In the genomic region with DNA sequence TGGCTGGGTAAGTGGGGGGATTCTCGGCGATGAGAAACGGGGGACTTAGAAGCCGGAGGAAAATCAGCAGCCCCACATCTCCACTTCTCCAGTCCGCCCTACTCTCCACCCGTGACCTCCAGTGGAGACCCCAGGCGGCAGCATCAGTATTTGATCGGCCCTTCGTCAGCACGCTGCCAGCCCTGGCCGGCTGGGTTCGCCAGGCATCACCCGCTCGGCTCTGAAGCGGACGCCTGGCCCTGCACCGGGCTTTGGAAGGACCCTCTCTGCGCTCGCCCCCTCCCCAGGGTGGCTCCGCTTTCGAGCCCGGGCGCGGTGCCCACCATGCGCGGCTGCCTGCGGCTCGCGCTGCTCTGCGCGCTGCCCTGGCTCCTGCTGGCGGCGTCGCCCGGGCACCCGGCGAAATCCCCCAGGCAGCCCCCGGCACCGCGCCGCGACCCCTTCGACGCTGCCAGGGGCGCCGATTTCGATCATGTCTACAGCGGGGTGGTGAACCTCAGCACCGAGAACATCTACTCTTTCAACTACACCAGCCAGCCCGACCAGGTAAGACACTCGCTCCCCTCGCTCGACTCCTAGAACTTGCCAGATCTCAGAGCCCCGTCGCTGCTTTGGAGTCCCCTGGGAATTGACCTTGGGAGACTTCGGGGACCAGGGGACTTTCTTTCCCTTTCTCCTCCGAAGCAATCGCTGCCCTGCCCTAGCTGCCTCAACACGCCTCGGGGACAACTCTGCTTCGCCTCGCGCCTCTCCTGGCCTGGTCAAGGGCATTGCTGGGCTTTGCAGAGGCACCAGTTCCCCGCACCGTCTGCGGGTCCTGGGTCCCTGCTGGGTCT, we compare ENCODE assay signal across 8 cellular contexts. TPM values are rescaled to one million over a fixed set of nuclear protein-coding genes. Genes with fewer than 3 reads are reported as not detected.
DNase-seq lines count a peak whose midpoint lies in the region; ATAC-seq and TF ChIP-seq lines count a peak whose summit lies in the region.

No MANE protein-coding gene starts in this region.

- peak overlapping the region; percentile 65 to 78 (median 67) for H3K4me3 ChIP-seq in upper lobe of left lung

- no peaks in the 10 kb centered on the region for H3K9me3 ChIP-seq in upper lobe of left lung

- peak overlapping the region; percentile 61 to 85 (median 82) for H3K27ac ChIP-seq in upper lobe of left lung

- peak overlapping the region; percentile 77 for H3K4me3 Mint-ChIP-seq in Calu3 (ENCODE audit: low read depth, unreplicated experiment)
- H3K4me3 Mint-ChIP-seq in nephron: peak overlapping the region; percentile 86 to 91 (median 87)

- peaks cover 63% of the 10 kb centered on the region for H3K27me3 Mint-ChIP-seq in Calu3 (ENCODE audit: unreplicated experiment)
- H3K27me3 Mint-ChIP-seq in nephron (ENCODE audit: low read depth): peaks cover 89% of the 10 kb centered on the region

- TF ChIP-seq POLR2A in erythroblast (IDR thresholded peaks at IDR 0.05; ENCODE audit: low read length) (no peak), upper lobe of left lung (IDR thresholded peaks at IDR 0.05) (no peak)

- no peak for TF ChIP-seq CTCF in Calu3 (IDR thresholded peaks at IDR 0.05; ENCODE audit: unreplicated experiment)
- TF ChIP-seq CTCF in nephron (IDR thresholded peaks at IDR 0.05; ENCODE audit: unreplicated experiment in 3 of 3): no peak
- TF ChIP-seq CTCF in upper lobe of left lung (IDR thresholded peaks at IDR 0.05): peak in 1 of 6 experiments; percentile 10

- no peaks in the 10 kb centered on the region for H3K27me3 ChIP-seq in upper lobe of left lung

- H3K27ac Mint-ChIP-seq in Calu3 (ENCODE audit: unreplicated experiment) (no peak overlapping the region), nephron (no peak overlapping the region)

- WGBS in upper lobe of left lung, 2 donors: 0 to 2% methylated on average over 13 to 25 of the region's 66 CpGs

- TF ChIP-seq EP300 in upper lobe of left lung (IDR thresholded peaks at IDR 0.05): no peak

- DNase-seq in Calu3: no peak
- peak; percentile 56 for DNase-seq in KBM-7
- DNase-seq in activated CD8-positive, alpha-beta memory T cell treated with anti-CD3 and anti-CD28 coated beads for 48 hours (ENCODE audit: low read depth in 2 of 3, low spot score in 2 of 3): peak; percentile 18 to 35 (median 23)
- peak; percentile 19 to 22 for DNase-seq in erythroblast (lab: John Stamatoyannopoulos, UW)
- peak; percentile 33 to 88 for DNase-seq in upper lobe of left lung
- no peak for DNase-seq in DMS153 (lab: John Stamatoyannopoulos, UW)

- H3K36me3 Mint-ChIP-seq in Calu3 (ENCODE audit: insufficient read depth, unreplicated experiment) (peaks cover 15% of the 10 kb centered on the region), nephron (ENCODE audit: low read depth) (no peaks in the 10 kb centered on the region)

- in situ Hi-C loops in KBM-7 (cut with MboI; ENCODE audit: low pct_unique_long_range_greater_than_20kb, low sequenced_read_pairs): no loop called here

- H3K36me3 ChIP-seq in upper lobe of left lung: no peaks in the 10 kb centered on the region

- ATAC-seq in GM21390 (IDR thresholded peaks at IDR 0.05; ENCODE audit: unreplicated experiment) (peak; percentile 29), upper lobe of left lung (ENCODE audit: low FRiP score in 2 of 2) (peak; percentile 67 to 79)

- intact Hi-C loops in Calu3 (cut with micrococcal nuclease; ENCODE audit: unreplicated experiment): no loop called here

- H3K4me1 ChIP-seq in upper lobe of left lung: peaks cover 7 to 21% (median 19%) of the 10 kb centered on the region in 4 donors

- CTCF ChIA-PET in Calu3 (lab: Charles Lee): no interaction called here

- no TSS peak for BruUV-seq in Calu3 (replicated peaks; lab: Mats Ljungman, UMichigan)

- H3K4me1 Mint-ChIP-seq in Calu3 (ENCODE audit: low read depth, unreplicated experiment): peaks cover 25% of the 10 kb centered on the region
- H3K4me1 Mint-ChIP-seq in nephron: peaks cover 21% of the 10 kb centered on the region

- H3K9me3 Mint-ChIP-seq in Calu3 (ENCODE audit: low read depth, unreplicated experiment): no peaks in the 10 kb centered on the region
- no peaks in the 10 kb centered on the region for H3K9me3 Mint-ChIP-seq in nephron

RNA-seq across cellular contexts. Expression of a gene that starts 0.6 kb away (rescaled TPM):
- total RNA-seq in Calu3 (2022) (0.87 and 1.5 TPM in 2 replicates), upper lobe of left lung (10 to 100 TPM in 3 of 6 donors, 1 to 10 TPM in 3; 2.6 to 37.5 (median 9.5) TPM)

RNA-seq across cellular contexts. Expression of a gene that starts 18.0 kb away (rescaled TPM):
- total RNA-seq in Calu3 (2022) (20.0 and 21.9 TPM in 2 replicates), upper lobe of left lung (10 to 100 TPM; 11.7 to 41.7 (median 15.3) TPM)

Comparison
In these comparisons a context has a peak if more than half of its experiments do, and no peak if none do; other contexts are left out.
1. DNase-seq: peak in KBM-7 (single experiment), activated CD8-positive, alpha-beta memory T cell treated with anti-CD3 and anti-CD28 coated beads for 48 hours (3 of 3), erythroblast (2 of 2) and upper lobe of left lung (2 of 2); none in Calu3 (single experiment) and DMS153 (single experiment).